8 cellular contexts compared by ENCODE assay signal in genomic region chr14:89416002-89416995, GRCh38. TPM values are rescaled to one million over a fixed set of nuclear protein-coding genes. Genes with fewer than 3 reads are reported as not detected.
DNase-seq lines count a peak whose midpoint lies in the region; ATAC-seq and TF ChIP-seq lines count a peak whose summit lies in the region.

No MANE protein-coding gene starts in this region.

- H3K27ac ChIP-seq in ovary, result peak overlapping the region; percentile 82 to 98
- H3K27ac ChIP-seq in thyroid gland, result peak overlapping the region; percentile 82 to 97 (median 94)

- intact Hi-C loops in Right ventricle myocardium superior (cut with DNase I) (loop anchor here (5.0 to 10.0 kb wide), 4 partner anchors 111 to 371 kb away; no protein-coding TSS in a partner anchor), ovary (cut with DNase I) (loop anchor here in 1 of 4 donors (5.0 to 10.0 kb wide), 2 partner anchors 199 to 374 kb away; no protein-coding TSS in a partner anchor), thyroid gland (cut with DNase I) (loop anchor here (10.0 kb wide), 1 partner anchor 71 kb away; no protein-coding TSS in a partner anchor)

- no peaks in the 10 kb centered on the region for H3K27me3 ChIP-seq in GM06990 (replicated peaks; ENCODE audit: control insufficient read depth, insufficient read depth, low read length)
- no peaks in the 10 kb centered on the region for H3K27me3 ChIP-seq in ovary
- no peaks in the 10 kb centered on the region for H3K27me3 ChIP-seq in thyroid gland

- H3K36me3 ChIP-seq in GM06990 (ENCODE audit: control insufficient read depth, insufficient read depth, low read length) (peaks cover 6% of the 10 kb centered on the region), ovary (no peaks in the 10 kb centered on the region), thyroid gland (no peaks in the 10 kb centered on the region)

- peak; percentile 100 for DNase-seq in GM06990 (ENCODE audit: extremely low read depth, insufficient read length)
- DNase-seq in NCI-H1092 (lab: John Stamatoyannopoulos, UW), result peak; percentile 86
- peak; percentile 48 for DNase-seq in SKM-1 treated with dmso at 0.1 percent for 144 hours (lab: John Stamatoyannopoulos, UW; ENCODE audit: unreplicated experiment)
- peak; percentile 94 for DNase-seq in activated naive CD8-positive, alpha-beta T cell treated with anti-CD3 and anti-CD28 coated beads, Interleukin-2, amount 50 U/mL, for 16 hours (ENCODE audit: low read depth, low spot score)
- DNase-seq in Right ventricle myocardium superior, result peak; percentile 99
- DNase-seq in ovary, result peak; percentile 97 to 99 (median 99)
- DNase-seq in thyroid gland, result peak; percentile 97 to 98

- H3K9me3 ChIP-seq in ovary, result no peaks in the 10 kb centered on the region
- no peaks in the 10 kb centered on the region for H3K9me3 ChIP-seq in thyroid gland

- H3K4me3 ChIP-seq in GM06990 (replicated peaks; ENCODE audit: low read depth, low read length), result peak overlapping the region; percentile 90
- H3K4me3 ChIP-seq in ovary, result peak overlapping the region; percentile 84
- H3K4me3 ChIP-seq in thyroid gland (replicated peaks in 1 of 3), result peak overlapping the region; percentile 54 to 94 (median 60)

- ATAC-seq in HG02610 (IDR thresholded peaks at IDR 0.05; ENCODE audit: unreplicated experiment) (peak; percentile 89), Right ventricle myocardium superior (ENCODE audit: poor library complexity) (peak; percentile 90)

- no peak for TF ChIP-seq CTCF in GM06990 (IDR thresholded peaks at IDR 0.05; ENCODE audit: insufficient read depth, low read length, poor library complexity, severe bottlenecking)
- TF ChIP-seq CTCF in ovary (IDR thresholded peaks at IDR 0.05), result no peak
- TF ChIP-seq CTCF in thyroid gland (IDR thresholded peaks at IDR 0.05), result peak in 1 of 6 experiments; percentile 4

- 0 to 1% (median 0%) methylated on average over 80 to 98 of the region's 98 CpGs for WGBS in ovary, 3 donors
- 1% methylated on average over 33 to 46 of the region's 98 CpGs for WGBS in thyroid gland, 2 donors

- no peak for TF ChIP-seq EP300 in ovary (IDR thresholded peaks at IDR 0.05)

- H3K4me1 ChIP-seq in ovary (ENCODE audit: insufficient read depth) (peaks cover 9% of the 10 kb centered on the region), thyroid gland (peaks cover 6 to 16% of the 10 kb centered on the region in 2 donors)

- TF ChIP-seq POLR2A in ovary (IDR thresholded peaks at IDR 0.05) (peak; percentile 2), thyroid gland (IDR thresholded peaks at IDR 0.05) (peak in 1 of 2 donors; percentile 77)

RNA-seq across cellular contexts. Expression of gene FOXN3, which starts 0.7 kb away (rescaled TPM):
- total RNA-seq in Right ventricle myocardium superior, result 122 TPM
- 100 to 1,000 TPM in 4 of 7 donors, 10 to 100 TPM in 3; 56.9 to 172 (median 117) TPM for total RNA-seq in ovary
- polyA plus RNA-seq in ovary, result 10 to 100 TPM; 67.4 to 75.6 TPM
- 10 to 100 TPM; 38.7 to 70.1 (median 43.1) TPM for total RNA-seq in thyroid gland

Comparison
In these comparisons a context has a peak if more than half of its experiments do, and no peak if none do; other contexts are left out.
1. Peak in every context shown above with its lines: DNase-seq, ATAC-seq, H3K4me3 ChIP-seq and H3K27ac ChIP-seq.
2. DNase-seq: peak in every context shown above with its lines; median percentile 100 in GM06990; 99 in Right ventricle myocardium superior; 99 in ovary; 98 in thyroid gland; 94 in activated naive CD8-positive, alpha-beta T cell treated with anti-CD3 and anti-CD28 coated beads, Interleukin-2, amount 50 U/mL, for 16 hours; 86 in NCI-H1092; 48 in SKM-1 treated with dmso at 0.1 percent for 144 hours.